ENCODE assay signal across 30 cellular contexts in genomic region chr4:183698909-183699308, GRCh38.
"Had no signal": no experiment of that assay in that cellular context is flagged by ENCODE, and none has a peak within 500 bp of the region (broad histone marks: within the 10 kb centered on the region; RNA-seq: fewer than 3 reads in every experiment).

No MANE protein-coding gene starts in this region.

- H3K4me3 Mint-ChIP-seq: activated CD4-positive, alpha-beta memory T cell treated with anti-CD3 and anti-CD28 coated beads, Interleukin-2, amount 10 ng/mL, durations not matched to agents 7 days and 5 days; activated CD4-positive, alpha-beta T cell treated with anti-CD3 and anti-CD28 coated beads for 36 hours; activated CD4-positive, alpha-beta T cell treated with anti-CD3 and anti-CD28 coated beads, Interleukin-2, amount 10 ng/mL, durations not matched to agents 24 days and 14 days; activated naive CD4-positive, alpha-beta T cell treated with anti-CD3 and anti-CD28 coated beads, Interleukin-2, amount 10 ng/mL, durations not matched to agents 7 days and 5 days; activated naive CD8-positive, alpha-beta T cell treated with anti-CD3 and anti-CD28 coated beads, Interleukin-2, amount 10 ng/mL, durations not matched to agents 7 days and 5 days; activated T-helper 1 cell treated with anti-CD3 and anti-CD28 coated beads, Interleukin-12 subunit alpha, Interleukin-12 subunit beta, Interleukin-2, Interleukin-4 antibody, amounts not matched to agents 30 ng/mL and 10 ng/mL and 1 ng/mL, durations not matched to agents 14 hours and 24 hours and 36 hours; brain; dendritic cell treated with granulocyte-macrophage colony-stimulating factor and Interleukin-4, amounts not matched to agents 40 ng/mL and 50 ng/mL, for 4 days; endodermal cell had no signal

- H3K9me3 Mint-ChIP-seq: activated CD4-positive, alpha-beta memory T cell treated with anti-CD3 and anti-CD28 coated beads, Interleukin-2, amount 10 ng/mL, durations not matched to agents 7 days and 5 days; activated CD4-positive, alpha-beta T cell treated with anti-CD3 and anti-CD28 coated beads, Interleukin-2, amount 10 ng/mL, durations not matched to agents 24 days and 14 days; activated naive CD4-positive, alpha-beta T cell treated with anti-CD3 and anti-CD28 coated beads, Interleukin-2, amount 10 ng/mL, durations not matched to agents 7 days and 5 days; activated naive CD4-positive, alpha-beta T cell treated with anti-CD3 and anti-CD28 coated beads, Interleukin-2, amount 50 U/mL, for 72 hours; activated naive CD8-positive, alpha-beta T cell treated with anti-CD3 and anti-CD28 coated beads, Interleukin-2, amount 10 ng/mL, durations not matched to agents 7 days and 5 days; activated T-helper 1 cell treated with anti-CD3 and anti-CD28 coated beads, Interleukin-12 subunit alpha, Interleukin-12 subunit beta, Interleukin-2, Interleukin-4 antibody, amounts not matched to agents 30 ng/mL and 10 ng/mL and 1 ng/mL, durations not matched to agents 14 hours and 24 hours and 36 hours; dendritic cell treated with granulocyte-macrophage colony-stimulating factor and Interleukin-4, amounts not matched to agents 40 ng/mL and 50 ng/mL, for 4 days; endodermal cell had no signal

- ATAC-seq: activated CD4-positive, alpha-beta T cell treated with anti-CD3 and anti-CD28 coated beads for 36 hours; activated naive CD4-positive, alpha-beta T cell treated with anti-CD3 and anti-CD28 coated beads, Interleukin-2, amount 50 U/mL, for 72 hours; esophagus mucosa had no signal

- H3K27ac ChIP-seq: ascending aorta, breast epithelium, cardiac muscle cell, coronary artery, dorsolateral prefrontal cortex had no signal

- H3K4me1 Mint-ChIP-seq: activated CD4-positive, alpha-beta memory T cell treated with anti-CD3 and anti-CD28 coated beads, Interleukin-2, amount 10 ng/mL, durations not matched to agents 7 days and 5 days; activated CD4-positive, alpha-beta T cell treated with anti-CD3 and anti-CD28 coated beads for 36 hours; activated CD4-positive, alpha-beta T cell treated with anti-CD3 and anti-CD28 coated beads, Interleukin-2, amount 10 ng/mL, durations not matched to agents 24 days and 14 days; activated naive CD4-positive, alpha-beta T cell treated with anti-CD3 and anti-CD28 coated beads, Interleukin-2, amount 10 ng/mL, durations not matched to agents 7 days and 5 days; brain; endodermal cell had no signal

- H3K27me3 Mint-ChIP-seq: activated CD4-positive, alpha-beta memory T cell treated with anti-CD3 and anti-CD28 coated beads, Interleukin-2, amount 10 ng/mL, durations not matched to agents 7 days and 5 days; activated CD4-positive, alpha-beta T cell treated with anti-CD3 and anti-CD28 coated beads for 36 hours; activated CD4-positive, alpha-beta T cell treated with anti-CD3 and anti-CD28 coated beads, Interleukin-2, amount 10 ng/mL, durations not matched to agents 24 days and 14 days; activated naive CD4-positive, alpha-beta T cell treated with anti-CD3 and anti-CD28 coated beads, Interleukin-2, amount 10 ng/mL, durations not matched to agents 7 days and 5 days; activated naive CD8-positive, alpha-beta T cell treated with anti-CD3 and anti-CD28 coated beads, Interleukin-2, amount 10 ng/mL, durations not matched to agents 7 days and 5 days; brain; dendritic cell treated with granulocyte-macrophage colony-stimulating factor and Interleukin-4, amounts not matched to agents 40 ng/mL and 50 ng/mL, for 4 days had no signal

- H3K27ac Mint-ChIP-seq: activated CD4-positive, alpha-beta memory T cell treated with anti-CD3 and anti-CD28 coated beads, Interleukin-2, amount 10 ng/mL, durations not matched to agents 7 days and 5 days; activated CD4-positive, alpha-beta T cell treated with anti-CD3 and anti-CD28 coated beads for 36 hours; activated CD4-positive, alpha-beta T cell treated with anti-CD3 and anti-CD28 coated beads, Interleukin-2, amount 10 ng/mL, durations not matched to agents 24 days and 14 days; activated naive CD4-positive, alpha-beta T cell treated with anti-CD3 and anti-CD28 coated beads, Interleukin-2, amount 10 ng/mL, durations not matched to agents 7 days and 5 days; activated naive CD8-positive, alpha-beta T cell treated with anti-CD3 and anti-CD28 coated beads, Interleukin-2, amount 10 ng/mL, durations not matched to agents 7 days and 5 days; activated T-helper 1 cell treated with anti-CD3 and anti-CD28 coated beads, Interleukin-12 subunit alpha, Interleukin-12 subunit beta, Interleukin-2, Interleukin-4 antibody, amounts not matched to agents 30 ng/mL and 10 ng/mL and 1 ng/mL, durations not matched to agents 14 hours and 24 hours and 36 hours; brain; dendritic cell treated with granulocyte-macrophage colony-stimulating factor and Interleukin-4, amounts not matched to agents 40 ng/mL and 50 ng/mL, for 4 days; endodermal cell had no signal

- H3K27me3 ChIP-seq: ascending aorta, breast epithelium, cardiac muscle cell, dorsolateral prefrontal cortex had no signal

- H3K4me3 ChIP-seq: ascending aorta, breast epithelium, cardiac muscle cell, coronary artery, dorsolateral prefrontal cortex had no signal

- H3K9me3 ChIP-seq: ascending aorta, breast epithelium had no signal

- DNase-seq: activated CD4-positive, alpha-beta memory T cell treated with anti-CD3 and anti-CD28 coated beads, Interleukin-2, amount 10 ng/mL, durations not matched to agents 7 days and 5 days; activated CD4-positive, alpha-beta T cell treated with anti-CD3 and anti-CD28 coated beads for 36 hours; activated CD4-positive, alpha-beta T cell treated with anti-CD3 and anti-CD28 coated beads, Interleukin-2, amount 10 ng/mL, durations not matched to agents 24 days and 14 days; activated CD4-positive, alpha-beta T cell treated with anti-CD3 and anti-CD28 coated beads, Interleukin-2, amount 50 U/mL, for 4 hours; activated CD4-positive, CD25-positive, alpha-beta regulatory T cell; activated CD4-positive, CD25-positive, alpha-beta regulatory T cell treated with anti-CD3 and anti-CD28 coated beads, Interleukin-2, amount 50 U/mL, for 72 hours; activated CD8-positive, alpha-beta memory T cell treated with anti-CD3 and anti-CD28 coated beads, Interleukin-2, amount 50 U/mL, for 48 hours; activated gamma-delta T cell; activated naive CD4-positive, alpha-beta T cell; activated naive CD4-positive, alpha-beta T cell treated with anti-CD3 and anti-CD28 coated beads, Interleukin-2, amount 10 ng/mL, durations not matched to agents 7 days and 5 days; activated naive CD8-positive, alpha-beta T cell treated with anti-CD3 and anti-CD28 coated beads, Interleukin-2, amount 10 ng/mL, durations not matched to agents 7 days and 5 days; activated T-cell treated with anti-CD3 and anti-CD28 coated beads for 4 hours; activated T-cell treated with anti-CD3 and anti-CD28 coated beads, Interleukin-2, amount 50 U/mL, for 48 hours; central memory CD4-positive, alpha-beta T cell; dorsolateral prefrontal cortex; effector memory CD4-positive, alpha-beta T cell; endodermal cell; foreskin fibroblast; head of caudate nucleus; T-helper 1 cell; T-helper 2 cell had no signal

- H3K4me1 ChIP-seq: ascending aorta, breast epithelium had no signal
